In genomic region chr6:79422666-79423065, GRCh38 we compare ENCODE assay signal across 20 cellular contexts.
"Had no signal": no experiment of that assay in that cellular context is flagged by ENCODE, and none has a peak within 500 bp of the region (broad histone marks: within the 10 kb centered on the region; RNA-seq: fewer than 3 reads in every experiment).

No MANE protein-coding gene starts in this region.

- H3K27ac ChIP-seq: breast epithelium, pancreas, transverse colon, vagina, WERI-Rb-1 had no signal

- DNase-seq: activated CD4-positive, alpha-beta T cell treated with anti-CD3 and anti-CD28 coated beads for 1 hour; activated CD8-positive, alpha-beta memory T cell treated with anti-CD3 and anti-CD28 coated beads for 24 hours; activated CD8-positive, alpha-beta memory T cell treated with anti-CD3 and anti-CD28 coated beads, Interleukin-2, amount 50 U/mL, for 48 hours; activated effector memory CD4-positive, alpha-beta T cell treated with Interleukin-2 at 50 U/mL for 16 hours; activated naive CD4-positive, alpha-beta T cell treated with anti-CD3 and anti-CD28 coated beads, Interleukin-2, amount 10 ng/mL, durations not matched to agents 7 days and 5 days; activated naive CD8-positive, alpha-beta T cell treated with anti-CD3 and anti-CD28 coated beads, Interleukin-2, amount 50 U/mL, for 24 hours; activated T-cell treated with anti-CD3 and anti-CD28 coated beads, Interleukin-2, amount 50 U/mL, for 48 hours; aorta; endodermal cell; foreskin melanocyte; kidney; pancreas; stimulated activated CD4-positive, alpha-beta T cell treated with anti-CD3 and anti-CD28 coated beads, Interleukin-2, amount 100 ng/mL, for 24 hours; stimulated activated naive CD4-positive, alpha-beta T cell treated with Interleukin-2 at 50 U/mL for 16 hours; T-helper 17 cell; transverse colon; WERI-Rb-1 had no signal

- H3K4me1 ChIP-seq: breast epithelium, vagina had no signal

- H3K27me3 ChIP-seq: breast epithelium, pancreas, transverse colon, vagina had no signal

- H3K27ac Mint-ChIP-seq: activated naive CD4-positive, alpha-beta T cell treated with anti-CD3 and anti-CD28 coated beads, Interleukin-2, amount 10 ng/mL, durations not matched to agents 7 days and 5 days; activated naive CD8-positive, alpha-beta T cell treated with anti-CD3 and anti-CD28 coated beads, Interleukin-2, amount 50 U/mL, for 24 hours; endodermal cell; T-helper 17 cell had no signal

- H3K4me3 Mint-ChIP-seq: activated naive CD4-positive, alpha-beta T cell treated with anti-CD3 and anti-CD28 coated beads, Interleukin-2, amount 10 ng/mL, durations not matched to agents 7 days and 5 days; activated naive CD8-positive, alpha-beta T cell treated with anti-CD3 and anti-CD28 coated beads, Interleukin-2, amount 50 U/mL, for 24 hours; endodermal cell; T-helper 17 cell had no signal

- H3K27me3 Mint-ChIP-seq: activated naive CD4-positive, alpha-beta T cell treated with anti-CD3 and anti-CD28 coated beads, Interleukin-2, amount 10 ng/mL, durations not matched to agents 7 days and 5 days had no signal

- FAIRE-seq: kidney, pancreas had no signal

- H3K36me3 ChIP-seq: breast epithelium, pancreas, transverse colon, vagina, WERI-Rb-1 had no signal

- H3K9me3 ChIP-seq: breast epithelium, pancreas, transverse colon, vagina had no signal

- H3K9me3 Mint-ChIP-seq: activated naive CD4-positive, alpha-beta T cell treated with anti-CD3 and anti-CD28 coated beads, Interleukin-2, amount 10 ng/mL, durations not matched to agents 7 days and 5 days; activated naive CD8-positive, alpha-beta T cell treated with anti-CD3 and anti-CD28 coated beads, Interleukin-2, amount 50 U/mL, for 24 hours; endodermal cell had no signal

- H3K4me1 Mint-ChIP-seq: activated naive CD4-positive, alpha-beta T cell treated with anti-CD3 and anti-CD28 coated beads, Interleukin-2, amount 10 ng/mL, durations not matched to agents 7 days and 5 days; activated naive CD8-positive, alpha-beta T cell treated with anti-CD3 and anti-CD28 coated beads, Interleukin-2, amount 50 U/mL, for 24 hours; T-helper 17 cell had no signal

- H3K4me3 ChIP-seq: breast epithelium, lung, pancreas, transverse colon, vagina had no signal

- H3K36me3 Mint-ChIP-seq: activated naive CD4-positive, alpha-beta T cell treated with anti-CD3 and anti-CD28 coated beads, Interleukin-2, amount 10 ng/mL, durations not matched to agents 7 days and 5 days had no signal
